ENCODE assay signal across 39 cellular contexts in the genomic region with DNA sequence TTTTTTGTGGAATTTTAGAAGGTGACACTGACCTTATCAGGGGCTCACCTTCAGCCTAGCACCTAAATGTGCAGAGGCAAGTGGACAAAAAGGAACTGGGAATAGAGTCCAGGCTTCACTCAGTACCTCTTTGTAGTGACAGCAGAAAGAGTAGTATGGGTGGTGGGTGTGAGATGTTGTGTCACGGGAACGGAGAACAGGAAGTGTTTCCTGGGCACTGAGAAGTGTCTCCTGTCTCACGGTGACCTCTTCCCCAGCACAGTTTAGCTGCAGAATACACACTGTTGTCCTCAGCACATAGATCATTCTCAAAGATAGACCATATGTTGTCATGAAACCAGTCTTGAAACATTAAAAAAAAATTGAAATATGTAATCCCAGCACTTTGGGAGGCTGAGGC. TPM values are rescaled to one million over a fixed set of nuclear protein-coding genes. Genes with fewer than 3 reads are reported as not detected.
"Had no signal": no experiment of that assay in that cellular context is flagged by ENCODE, and none has a peak within 500 bp of the region (broad histone marks: within the 10 kb centered on the region; RNA-seq: fewer than 3 reads in every experiment).

No MANE protein-coding gene starts in this region.

- H3K27ac Mint-ChIP-seq: activated CD4-positive, alpha-beta memory T cell treated with anti-CD3 and anti-CD28 coated beads for 36 hours; activated CD4-positive, alpha-beta T cell treated with anti-CD3 and anti-CD28 coated beads for 36 hours; activated CD4-positive, alpha-beta T cell treated with anti-CD3 and anti-CD28 coated beads, Interleukin-2, amount 10 ng/mL, durations not matched to agents 24 days and 14 days; activated CD8-positive, alpha-beta memory T cell treated with anti-CD3 and anti-CD28 coated beads, Interleukin-2, amount 10 ng/mL, durations not matched to agents 7 days and 5 days; activated CD8-positive, alpha-beta T cell treated with anti-CD3 and anti-CD28 coated beads, Interleukin-2, amount 10 ng/mL, durations not matched to agents 7 days and 5 days; activated naive CD4-positive, alpha-beta T cell treated with anti-CD3 and anti-CD28 coated beads for 36 hours; activated naive CD4-positive, alpha-beta T cell treated with anti-CD3 and anti-CD28 coated beads, Interleukin-2, amount 50 U/mL, for 24 hours; activated T-helper 1 cell treated with anti-CD3 and anti-CD28 coated beads, Interleukin-12 subunit alpha, Interleukin-12 subunit beta, Interleukin-2, Interleukin-4 antibody, amounts not matched to agents 30 ng/mL and 10 ng/mL and 1 ng/mL, durations not matched to agents 14 hours and 24 hours and 36 hours; activated T-helper 2 cell treated with anti-CD3 and anti-CD28 coated beads, Interferon-gamma antibody, Interleukin-2, Interleukin-4, amounts not matched to agents 10 μg/mL and 5 μg/mL and 100 μg/mL, durations not matched to agents 14 hours and 24 hours and 36 hours; effector memory CD8-positive, alpha-beta T cell; T-helper 17 cell; T-helper 2 cell treated with Interferon-gamma antibody and Interleukin-4, amounts not matched to agents 5 μg/mL and 100 μg/mL, for 36 hours had no signal

- H3K36me3 ChIP-seq: esophagus squamous epithelium, gastroesophageal sphincter, heart right ventricle had no signal

- H3K27me3 ChIP-seq: body of pancreas had no signal

- FAIRE-seq: colon had no signal

- H3K4me3 Mint-ChIP-seq: activated CD4-positive, alpha-beta memory T cell treated with anti-CD3 and anti-CD28 coated beads for 36 hours; activated CD4-positive, alpha-beta T cell treated with anti-CD3 and anti-CD28 coated beads for 36 hours; activated CD4-positive, alpha-beta T cell treated with anti-CD3 and anti-CD28 coated beads, Interleukin-2, amount 10 ng/mL, durations not matched to agents 24 days and 14 days; activated CD8-positive, alpha-beta memory T cell treated with anti-CD3 and anti-CD28 coated beads, Interleukin-2, amount 10 ng/mL, durations not matched to agents 7 days and 5 days; activated CD8-positive, alpha-beta T cell treated with anti-CD3 and anti-CD28 coated beads, Interleukin-2, amount 10 ng/mL, durations not matched to agents 7 days and 5 days; activated naive CD4-positive, alpha-beta T cell treated with anti-CD3 and anti-CD28 coated beads for 36 hours; activated naive CD4-positive, alpha-beta T cell treated with anti-CD3 and anti-CD28 coated beads, Interleukin-2, amount 50 U/mL, for 24 hours; activated T-helper 1 cell treated with anti-CD3 and anti-CD28 coated beads, Interleukin-12 subunit alpha, Interleukin-12 subunit beta, Interleukin-2, Interleukin-4 antibody, amounts not matched to agents 30 ng/mL and 10 ng/mL and 1 ng/mL, durations not matched to agents 14 hours and 24 hours and 36 hours; effector memory CD8-positive, alpha-beta T cell; T-helper 17 cell; T-helper 2 cell treated with Interferon-gamma antibody and Interleukin-4, amounts not matched to agents 5 μg/mL and 100 μg/mL, for 36 hours had no signal

- H3K27me3 Mint-ChIP-seq: activated naive CD4-positive, alpha-beta T cell treated with anti-CD3 and anti-CD28 coated beads, Interleukin-2, amount 50 U/mL, for 24 hours had no signal

- H3K4me1 ChIP-seq: body of pancreas, esophagus squamous epithelium, gastroesophageal sphincter, heart right ventricle had no signal

- H3K4me3 ChIP-seq: body of pancreas, esophagus squamous epithelium, gastroesophageal sphincter, heart right ventricle had no signal

- H3K27ac ChIP-seq: body of pancreas, esophagus squamous epithelium, gastroesophageal sphincter, heart right ventricle had no signal

- DNase-seq: activated CD4-positive, alpha-beta memory T cell treated with anti-CD3 and anti-CD28 coated beads for 36 hours; activated CD4-positive, alpha-beta T cell treated with anti-CD3 and anti-CD28 coated beads for 36 hours; activated CD4-positive, alpha-beta T cell treated with anti-CD3 and anti-CD28 coated beads, Interleukin-2, amount 10 ng/mL, durations not matched to agents 24 days and 14 days; activated CD4-positive, CD25-positive, alpha-beta regulatory T cell; activated CD4-positive, CD25-positive, alpha-beta regulatory T cell treated with anti-CD3 and anti-CD28 coated beads, Interleukin-2, amount 50 U/mL, for 72 hours; activated CD8-positive, alpha-beta memory T cell treated with anti-CD3 and anti-CD28 coated beads, Interleukin-2, amount 10 ng/mL, durations not matched to agents 7 days and 5 days; activated CD8-positive, alpha-beta memory T cell treated with anti-CD3 and anti-CD28 coated beads, Interleukin-2, amount 50 U/mL, for 4 hours; activated CD8-positive, alpha-beta T cell treated with anti-CD3 and anti-CD28 coated beads, Interleukin-2, amount 10 ng/mL, durations not matched to agents 7 days and 5 days; activated effector memory CD4-positive, alpha-beta T cell treated with anti-CD3 and anti-CD28 coated beads, Interleukin-2, amount 50 U/mL, for 16 hours; activated naive CD4-positive, alpha-beta T cell treated with anti-CD3 and anti-CD28 coated beads for 36 hours; activated T-cell treated with anti-CD3 and anti-CD28 coated beads, Interleukin-2, amount 50 U/mL, for 1 hour; activated T-cell treated with anti-CD3 and anti-CD28 coated beads, Interleukin-2, amount 50 U/mL, for 48 hours; amygdala; aorta; body of pancreas; caudate nucleus; cortex of kidney; dermis blood vessel endothelial cell; effector CD4-positive, alpha-beta T cell; effector memory CD8-positive, alpha-beta T cell; erythroblast; esophagus squamous epithelium; foreskin melanocyte; heart right ventricle; T-helper 1 cell; T-helper 17 cell; T1000 had no signal

- H3K9me3 ChIP-seq: body of pancreas had no signal

- H3K9me3 Mint-ChIP-seq: activated T-helper 2 cell treated with anti-CD3 and anti-CD28 coated beads, Interferon-gamma antibody, Interleukin-2, Interleukin-4, amounts not matched to agents 10 μg/mL and 5 μg/mL and 100 μg/mL, durations not matched to agents 14 hours and 24 hours and 36 hours; effector memory CD8-positive, alpha-beta T cell had no signal

RNA-seq across cellular contexts. Expression of gene LGALS14, which starts 17.5 kb away (rescaled TPM):
- total RNA-seq: activated CD4-positive, alpha-beta T cell treated with anti-CD3 and anti-CD28 coated beads, Interleukin-2, amount 10 ng/mL, durations not matched to agents 24 days and 14 days; activated CD8-positive, alpha-beta memory T cell treated with anti-CD3 and anti-CD28 coated beads for 36 hours; activated CD8-positive, alpha-beta T cell treated with anti-CD3 and anti-CD28 coated beads, Interleukin-2, amount 10 ng/mL, durations not matched to agents 7 days and 5 days; activated T-helper 1 cell treated with anti-CD3 and anti-CD28 coated beads, Interleukin-12 subunit alpha, Interleukin-12 subunit beta, Interleukin-2, Interleukin-4 antibody, amounts not matched to agents 30 ng/mL and 10 ng/mL and 1 ng/mL, durations not matched to agents 14 hours and 24 hours and 36 hours; activated T-helper 2 cell treated with anti-CD3 and anti-CD28 coated beads, Interferon-gamma antibody, Interleukin-2, Interleukin-4, amounts not matched to agents 10 μg/mL and 5 μg/mL and 100 μg/mL, durations not matched to agents 14 hours and 24 hours and 36 hours; aorta; body of pancreas; chondrocyte; dermis blood vessel endothelial cell; esophagus squamous epithelium; fibroblast of lung; fibroblast of villous mesenchyme; gastroesophageal sphincter; glomerular endothelial cell; heart right ventricle; T-helper 17 cell had no signal
- polyA plus RNA-seq: adipose tissue, aorta, fibroblast of lung, heart right ventricle had no signal

RNA-seq across cellular contexts. Expression of gene LGALS16, which starts 31.0 kb away (rescaled TPM):
- total RNA-seq: activated CD4-positive, alpha-beta memory T cell treated with anti-CD3 and anti-CD28 coated beads for 36 hours; activated CD4-positive, alpha-beta T cell treated with anti-CD3 and anti-CD28 coated beads for 36 hours; activated CD4-positive, alpha-beta T cell treated with anti-CD3 and anti-CD28 coated beads, Interleukin-2, amount 10 ng/mL, durations not matched to agents 24 days and 14 days; activated CD8-positive, alpha-beta memory T cell treated with anti-CD3 and anti-CD28 coated beads for 36 hours; activated CD8-positive, alpha-beta memory T cell treated with anti-CD3 and anti-CD28 coated beads, Interleukin-2, amount 10 ng/mL, durations not matched to agents 7 days and 5 days; activated CD8-positive, alpha-beta T cell treated with anti-CD3 and anti-CD28 coated beads, Interleukin-2, amount 10 ng/mL, durations not matched to agents 7 days and 5 days; activated naive CD4-positive, alpha-beta T cell treated with anti-CD3 and anti-CD28 coated beads for 36 hours; activated T-helper 1 cell treated with anti-CD3 and anti-CD28 coated beads, Interleukin-12 subunit alpha, Interleukin-12 subunit beta, Interleukin-2, Interleukin-4 antibody, amounts not matched to agents 30 ng/mL and 10 ng/mL and 1 ng/mL, durations not matched to agents 14 hours and 24 hours and 36 hours; activated T-helper 2 cell treated with anti-CD3 and anti-CD28 coated beads, Interferon-gamma antibody, Interleukin-2, Interleukin-4, amounts not matched to agents 10 μg/mL and 5 μg/mL and 100 μg/mL, durations not matched to agents 14 hours and 24 hours and 36 hours; aorta; body of pancreas; chondrocyte; dermis blood vessel endothelial cell; esophagus squamous epithelium; fibroblast of lung; fibroblast of villous mesenchyme; gastroesophageal sphincter; glomerular endothelial cell; heart right ventricle; T-helper 17 cell had no signal
- polyA plus RNA-seq: adipose tissue, aorta, fibroblast of lung, heart right ventricle had no signal

RNA-seq across cellular contexts. Expression of gene CLC, which starts 51.1 kb away (rescaled TPM):
- total RNA-seq: activated CD8-positive, alpha-beta memory T cell treated with anti-CD3 and anti-CD28 coated beads for 36 hours; activated CD8-positive, alpha-beta memory T cell treated with anti-CD3 and anti-CD28 coated beads, Interleukin-2, amount 10 ng/mL, durations not matched to agents 7 days and 5 days; activated CD8-positive, alpha-beta T cell treated with anti-CD3 and anti-CD28 coated beads, Interleukin-2, amount 10 ng/mL, durations not matched to agents 7 days and 5 days; activated naive CD4-positive, alpha-beta T cell treated with anti-CD3 and anti-CD28 coated beads for 36 hours; aorta; body of pancreas; chondrocyte; dermis blood vessel endothelial cell; esophagus squamous epithelium; fibroblast of lung; fibroblast of villous mesenchyme; gastroesophageal sphincter; glomerular endothelial cell had no signal
- polyA plus RNA-seq: aorta, fibroblast of lung, heart right ventricle had no signal
